ENCODE assay signal across 21 cellular contexts in the genomic region with DNA sequence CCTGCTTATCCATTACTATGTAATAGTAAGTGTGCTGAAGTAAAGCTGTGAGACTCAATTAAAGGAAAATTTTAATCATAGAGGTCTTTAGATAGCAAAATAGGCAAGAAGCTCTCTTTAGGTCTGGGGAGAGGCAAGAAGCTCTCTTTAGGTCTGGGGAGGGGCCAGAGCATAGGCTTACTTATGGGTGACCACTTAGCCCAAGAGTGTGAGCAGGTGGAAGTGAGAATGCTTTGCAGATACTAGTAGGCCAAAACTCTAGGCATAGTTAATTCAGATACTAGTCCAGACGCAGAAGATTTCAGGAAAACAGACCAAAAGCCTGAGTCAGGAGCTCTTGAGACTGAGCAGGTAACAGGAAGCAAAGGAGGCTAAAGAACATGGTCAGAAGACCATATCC. TPM values are rescaled to one million over a fixed set of nuclear protein-coding genes. Genes with fewer than 3 reads are reported as not detected.
DNase-seq lines count a peak whose midpoint lies in the region; ATAC-seq, FAIRE-seq and TF ChIP-seq lines count a peak whose summit lies in the region.
"Had no signal": no experiment of that assay in that cellular context is flagged by ENCODE, and none has a peak within 500 bp of the region (broad histone marks: within the 10 kb centered on the region; RNA-seq: fewer than 3 reads in every experiment).

No MANE protein-coding gene starts in this region.

- H2AFZ ChIP-seq in K562 (ENCODE audit: low read depth, low read length): no peak overlapping the region

- no peaks in the 10 kb centered on the region for H3K36me3 ChIP-seq in CD4-positive, alpha-beta memory T cell (ENCODE audit: insufficient read depth, low read length)
- H3K36me3 ChIP-seq in K562 (ENCODE audit: control insufficient read depth, insufficient read depth, low read length): no peaks in the 10 kb centered on the region
- H3K36me3 ChIP-seq: colonic mucosa, right lobe of liver had no signal

- H3K4me1 Mint-ChIP-seq in CD4-positive, alpha-beta memory T cell: peaks cover 26 to 53% (median 36%) of the 10 kb centered on the region in 4 donors
- H3K4me1 Mint-ChIP-seq in natural killer cell: peaks cover 34 to 46% of the 10 kb centered on the region in 2 donors

- H3K36me3 Mint-ChIP-seq in CD4-positive, alpha-beta memory T cell: peaks cover 4 to 11% of the 10 kb centered on the region in 2 donors
- H3K36me3 Mint-ChIP-seq in natural killer cell: no peaks in the 10 kb centered on the region

- intact Hi-C loops in CD4-positive, alpha-beta memory T cell (cut with micrococcal nuclease): no loop called here
- intact Hi-C loops in K562 (cut with micrococcal nuclease): no loop called here
- intact Hi-C loops in natural killer cell (cut with micrococcal nuclease): no loop called here

- no peaks in the 10 kb centered on the region for H3K9me1 ChIP-seq in K562 (ENCODE audit: control insufficient read depth, insufficient read depth, low read length)

- no peak for TF ChIP-seq EP300 in K562 (IDR thresholded peaks at IDR 0.05; ENCODE audit: low read length)

- H3K4me3 ChIP-seq in CD4-positive, alpha-beta memory T cell (ENCODE audit: low read length in 2 of 2): no peak overlapping the region
- no peak overlapping the region for H3K4me3 ChIP-seq in K562
- H3K4me3 ChIP-seq: colonic mucosa, right lobe of liver had no signal

- no peaks in the 10 kb centered on the region for H4K20me1 ChIP-seq in K562 (replicated peaks; ENCODE audit: control insufficient read depth, insufficient read depth, low read length)

- H3K4me2 ChIP-seq in K562 (ENCODE audit: insufficient read depth, low read length): no peak overlapping the region

- H3K9ac ChIP-seq in K562 (ENCODE audit: insufficient read depth in 1 of 2, low read depth in 2 of 2, low read length in 2 of 2): no peak overlapping the region

- CTCF ChIA-PET in CD4-positive, alpha-beta memory T cell (lab: Charles Lee; ENCODE audit: partially characterized antibody): interaction anchor here (1.0 to 2.0 kb wide), 3 partner anchors 13 to 65 kb away, joined by 3 to 8 read pairs (median 4); no protein-coding TSS in a partner anchor
- CTCF ChIA-PET in K562 (lab: Yijun Ruan, JAX; ENCODE audit: low intra/inter-chr PET ratio) (no interaction called here), GM10248 (lab: Yijun Ruan, JAX) (interaction anchor here (1.0 to 2.0 kb wide), 3 partner anchors 11 to 17 kb away, joined by 4 to 8 read pairs (median 6); no protein-coding TSS in a partner anchor)

- TF ChIP-seq POLR2A in K562 (conservative IDR thresholded peaks at IDR 0.05): no peak

- ATAC-seq in HG03354 (IDR thresholded peaks at IDR 0.05; ENCODE audit: poor library complexity, severe bottlenecking, unreplicated experiment): peak; percentile 45
- ATAC-seq in K562: peak; percentile 43; the same call in 2 of the 3 replicates
- peak in 1 of 3 donors; percentile 41 for ATAC-seq in natural killer cell
- ATAC-seq in HG03378 (IDR thresholded peaks at IDR 0.05; ENCODE audit: unreplicated experiment): no peak
- ATAC-seq: Right ventricle myocardium inferior had no signal

- no peaks in the 10 kb centered on the region for H3K9me3 Mint-ChIP-seq in CD4-positive, alpha-beta memory T cell
- H3K9me3 Mint-ChIP-seq in natural killer cell: no peaks in the 10 kb centered on the region
- H3K9me3 Mint-ChIP-seq: nephron had no signal

- no peaks in the 10 kb centered on the region for H3K27me3 ChIP-seq in CD4-positive, alpha-beta memory T cell (ENCODE audit: insufficient read depth, low read length)
- no peaks in the 10 kb centered on the region for H3K27me3 ChIP-seq in K562 (ENCODE audit: control insufficient read depth in 2 of 2, insufficient read depth in 2 of 2, low read length in 2 of 2)
- H3K27me3 ChIP-seq: colonic mucosa, right lobe of liver had no signal

- TF ChIP-seq CTCF in K562 (IDR thresholded peaks at IDR 0.05 in 2 of 3, conservative IDR thresholded peaks at IDR 0.05 in 1 of 3; ENCODE audit: insufficient read depth in 2 of 3, low read depth in 1 of 3, low read length in 3 of 3) (no peak), natural killer cell (IDR thresholded peaks at IDR 0.05) (no peak), GM10248 (IDR thresholded peaks at IDR 0.05; ENCODE audit: control extremely low read depth, extremely low read depth, low read depth, missing control alignments) (no peak)

- peaks cover 18% of the 10 kb centered on the region; the same call in 2 of the 3 replicates for H3K79me2 ChIP-seq in K562 (ENCODE audit: control insufficient read depth, insufficient read depth, low read length)

- POLR2A ChIA-PET in CD4-positive, alpha-beta memory T cell (lab: Charles Lee; ENCODE audit: partially characterized antibody): no interaction called here
- POLR2A ChIA-PET in K562 (lab: Yijun Ruan, JAX) (interaction anchor here (1.1 kb wide), 1 partner anchor 16 kb away, joined by 4 read pairs; no protein-coding TSS in a partner anchor), GM10248 (lab: Yijun Ruan, JAX) (interaction anchor here (0.7 kb wide), 1 partner anchor 50 kb away, joined by 3 read pairs; a partner anchor contains a TSS)

- H3K9me3 ChIP-seq in CD4-positive, alpha-beta memory T cell (ENCODE audit: control insufficient read depth in 1 of 2, low read length in 2 of 2): no peaks in the 10 kb centered on the region
- no peaks in the 10 kb centered on the region for H3K9me3 ChIP-seq in K562 (replicated peaks; ENCODE audit: control insufficient read depth, insufficient read depth, low read depth, low read length)
- H3K9me3 ChIP-seq: colonic mucosa, right lobe of liver had no signal

- BruUV-seq in K562 (replicated peaks; lab: Mats Ljungman, UMichigan): no TSS peak

- peak overlapping the region in 6 of 7 donors; percentile 19 to 89 (median 72) for H3K27ac Mint-ChIP-seq in CD4-positive, alpha-beta memory T cell
- peak overlapping the region; percentile 77 to 79 for H3K27ac Mint-ChIP-seq in natural killer cell
- H3K27ac Mint-ChIP-seq: nephron had no signal

- no peak for FAIRE-seq in K562 (lab: Jason Lieb, UNC)
- FAIRE-seq: endometrium had no signal

- WGBS in K562 (ENCODE audit: insufficient coverage, low coverage, missing lambda C conversion rate): 29% methylated on average over 1 of the region's 1 CpG

- peaks cover 19% of the 10 kb centered on the region for H3K4me1 ChIP-seq in CD4-positive, alpha-beta memory T cell (ENCODE audit: insufficient read depth, low read length)
- H3K4me1 ChIP-seq in K562 (replicated peaks in 1 of 2; ENCODE audit: control insufficient read depth in 2 of 2, insufficient read depth in 2 of 2, low read length in 2 of 2): peaks cover 0 to 3% of the 10 kb centered on the region in 2 experiments; a peak in 2 of 5 replicates
- H3K4me1 ChIP-seq: colonic mucosa had no signal

- DNase-seq in CD4-positive, alpha-beta memory T cell: no peak
- DNase-seq in K562 (ENCODE audit: extremely low read depth in 1 of 4, low spot score in 3 of 4) (no peak), natural killer cell (no peak), amygdala (lab: John Stamatoyannopoulos, UW) (no peak), GM10248 (ENCODE audit: extremely low spot score) (no peak)
- DNase-seq: activated CD4-positive, CD25-positive, alpha-beta regulatory T cell treated with anti-CD3 and anti-CD28 coated beads, Interleukin-2, amount 50 U/mL, for 72 hours; C1 segment of cervical spinal cord; colonic mucosa; HCEC 1CT; mesenchymal stem cell; NCI-H1048; NCI-H2029; NCI-H226; NCI-H774; right lobe of liver; SW 1271 had no signal

- in situ Hi-C loops in K562 (cut with MboI): no loop called here

- TF ChIP-seq RAD21 in K562 (CRISPR knock-in tag; conservative IDR thresholded peaks at IDR 0.05 in 1 of 2, IDR thresholded peaks at IDR 0.05 in 1 of 2): no peak

- H3K27ac ChIP-seq in CD4-positive, alpha-beta memory T cell (ENCODE audit: low read depth, low read length): no peak overlapping the region
- H3K27ac ChIP-seq in K562 (ENCODE audit: extremely low read depth, low read depth, low read length): no peak overlapping the region
- H3K27ac ChIP-seq: colonic mucosa, right lobe of liver had no signal

- H3K27me3 Mint-ChIP-seq in CD4-positive, alpha-beta memory T cell: no peaks in the 10 kb centered on the region
- no peaks in the 10 kb centered on the region for H3K27me3 Mint-ChIP-seq in natural killer cell (ENCODE audit: low read depth in 2 of 2)

- H3K4me3 Mint-ChIP-seq in CD4-positive, alpha-beta memory T cell: peak overlapping the region in 1 of 8 donors; percentile 36
- H3K4me3 Mint-ChIP-seq in natural killer cell: peak overlapping the region; percentile 17
- H3K4me3 Mint-ChIP-seq: nephron had no signal

TF ChIP-seq in K562, 482 proteins besides CTCF, POLR2A, EP300 and RAD21 (continues in another document):
- TF ChIP-seq ILK (tag; IDR thresholded peaks at IDR 0.05; ENCODE audit: borderline replicate concordance, low read depth): no peak
- TF ChIP-seq, protein P1, sequence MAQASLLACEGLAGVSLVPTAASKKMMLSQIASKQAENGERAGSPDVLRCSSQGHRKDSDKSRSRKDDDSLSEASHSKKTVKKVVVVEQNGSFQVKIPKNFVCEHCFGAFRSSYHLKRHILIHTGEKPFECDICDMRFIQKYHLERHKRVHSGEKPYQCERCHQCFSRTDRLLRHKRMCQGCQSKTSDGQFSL (CRISPR knock-in tag; IDR thresholded peaks at IDR 0.05): no peak
- TF ChIP-seq, protein P1 (tag; IDR thresholded peaks at IDR 0.05): no peak

RNA-seq across cellular contexts. Expression of a gene that starts 49.6 kb away (rescaled TPM):
- total RNA-seq in CD4-positive, alpha-beta memory T cell: 100 to 1,000 TPM; 173 to 176 TPM
- 100 to 1,000 TPM; 121 to 209 TPM for polyA plus RNA-seq in CD4-positive, alpha-beta memory T cell
- 147 and 204 TPM in 2 replicates for total RNA-seq in K562 (2011; cell fraction: chromatin; rRNA removed; ENCODE audit: low replicate concordance)
- 111 and 116 TPM in 2 replicates for total RNA-seq in K562 (2011; cell fraction: nucleolus; rRNA removed)
- total RNA-seq in K562 (2011; cell fraction: nucleoplasm; rRNA removed): 154 and 170 TPM in 2 replicates
- total RNA-seq in K562 (2014; rRNA removed) (29.9 and 31.1 TPM in 2 replicates), K562 (2014; rRNA removed; fragmentation: Illumina TruSeq; extraction: Trizol) (24.0 and 26.5 TPM in 2 replicates), K562 (2015; rRNA removed; fragmentation: Illumina TruSeq; extraction: Trizol) (22.9 and 24.5 TPM in 2 replicates), K562 (2021) (32.9 and 36.0 TPM in 2 replicates), natural killer cell (100 to 1,000 TPM; 184 to 225 (median 188) TPM)
- polyA plus RNA-seq in K562 (2011; rRNA removed) (23.6 and 28.9 TPM in 2 replicates), K562 (2014; fragmentation: Illumina TruSeq; extraction: Trizol) (22.2 and 25.8 TPM in 2 replicates), K562 (2014; fragmentation: Nextera tagmentation; extraction: Ambion mirVana) (1 to 10 TPM; 6.2 to 7.2 TPM), K562 (2014; rRNA removed) (18.0 and 20.6 TPM in 2 replicates)
- 12.2 and 19.7 TPM in 2 replicates for polyA plus RNA-seq in K562 (2011; cell fraction: cytosol; rRNA removed)
- polyA plus RNA-seq in K562 (2011; cell fraction: nucleus; rRNA removed): 26.3 and 32.2 TPM in 2 replicates
- polyA plus RNA-seq in K562 (2012): 23.7 and 25.1 TPM in 2 replicates
- polyA minus RNA-seq in K562 (2011; rRNA and poly(A)+ RNA removed): 56.5 and 66.1 TPM in 2 replicates
- 26.3 and 35.2 TPM in 2 replicates for polyA minus RNA-seq in K562 (2011; cell fraction: cytosol; rRNA and poly(A)+ RNA removed)
- polyA minus RNA-seq in K562 (2011; cell fraction: nucleus; rRNA and poly(A)+ RNA removed): 24.6 and 39.7 TPM in 2 replicates
